ENCODE assay signal across 1 cellular context in the genomic region with DNA sequence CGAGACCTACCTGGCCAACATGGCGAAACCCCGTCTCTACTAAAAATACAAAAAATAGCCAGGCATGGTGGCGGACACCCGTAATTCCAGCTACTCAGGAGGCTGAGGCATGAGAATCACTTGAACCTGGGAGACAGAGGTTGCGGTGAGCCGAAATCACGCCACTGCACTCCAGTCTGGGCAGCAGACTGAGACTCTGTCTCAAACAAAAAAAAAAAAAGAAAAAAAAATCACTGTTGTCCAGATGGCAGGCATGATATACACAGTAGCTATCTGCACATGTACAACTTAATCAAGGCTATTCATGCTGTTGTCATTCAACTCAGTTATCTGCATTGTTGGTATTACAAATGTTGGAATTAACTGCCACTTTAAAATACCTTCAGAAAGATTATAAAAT.
TF ChIP-seq lines count a peak whose summit lies in the region.

No MANE protein-coding gene starts in this region.

TF ChIP-seq in SK-N-SH treated with all-trans-retinoic acid at 6 μM for 48 hours, 23 proteins besides CTCF, POLR2A, EP300 and RAD21 (continued from another document):
- TF ChIP-seq, protein P1, sequence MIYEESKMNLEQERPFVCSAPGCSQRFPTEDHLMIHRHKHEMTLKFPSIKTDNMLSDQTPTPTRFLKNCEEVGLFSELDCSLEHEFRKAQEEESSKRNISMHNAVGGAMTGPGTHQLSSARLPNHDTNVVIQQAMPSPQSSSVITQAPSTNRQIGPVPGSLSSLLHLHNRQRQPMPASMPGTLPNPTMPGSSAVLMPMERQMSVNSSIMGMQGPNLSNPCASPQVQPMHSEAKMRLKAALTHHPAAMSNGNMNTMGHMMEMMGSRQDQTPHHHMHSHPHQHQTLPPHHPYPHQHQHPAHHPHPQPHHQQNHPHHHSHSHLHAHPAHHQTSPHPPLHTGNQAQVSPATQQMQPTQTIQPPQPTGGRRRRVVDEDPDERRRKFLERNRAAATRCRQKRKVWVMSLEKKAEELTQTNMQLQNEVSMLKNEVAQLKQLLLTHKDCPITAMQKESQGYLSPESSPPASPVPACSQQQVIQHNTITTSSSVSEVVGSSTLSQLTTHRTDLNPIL (CRISPR knock-in tag; IDR thresholded peaks at IDR 0.05; ENCODE audit: low read depth), result no peak
- TF ChIP-seq GLIS3 (CRISPR knock-in tag; IDR thresholded peaks at IDR 0.05) (no peak), ZNF565 (CRISPR knock-in tag; conservative IDR thresholded peaks at IDR 0.05; ENCODE audit: low read depth) (no peak), ESRRG (CRISPR knock-in tag; IDR thresholded peaks at IDR 0.05) (no peak), ZC3H10 (CRISPR knock-in tag; IDR thresholded peaks at IDR 0.05) (no peak), ZNF8 (CRISPR knock-in tag; IDR thresholded peaks at IDR 0.05) (no peak), ZFP3 (CRISPR knock-in tag; IDR thresholded peaks at IDR 0.05) (no peak)
- TF ChIP-seq, protein P2, sequence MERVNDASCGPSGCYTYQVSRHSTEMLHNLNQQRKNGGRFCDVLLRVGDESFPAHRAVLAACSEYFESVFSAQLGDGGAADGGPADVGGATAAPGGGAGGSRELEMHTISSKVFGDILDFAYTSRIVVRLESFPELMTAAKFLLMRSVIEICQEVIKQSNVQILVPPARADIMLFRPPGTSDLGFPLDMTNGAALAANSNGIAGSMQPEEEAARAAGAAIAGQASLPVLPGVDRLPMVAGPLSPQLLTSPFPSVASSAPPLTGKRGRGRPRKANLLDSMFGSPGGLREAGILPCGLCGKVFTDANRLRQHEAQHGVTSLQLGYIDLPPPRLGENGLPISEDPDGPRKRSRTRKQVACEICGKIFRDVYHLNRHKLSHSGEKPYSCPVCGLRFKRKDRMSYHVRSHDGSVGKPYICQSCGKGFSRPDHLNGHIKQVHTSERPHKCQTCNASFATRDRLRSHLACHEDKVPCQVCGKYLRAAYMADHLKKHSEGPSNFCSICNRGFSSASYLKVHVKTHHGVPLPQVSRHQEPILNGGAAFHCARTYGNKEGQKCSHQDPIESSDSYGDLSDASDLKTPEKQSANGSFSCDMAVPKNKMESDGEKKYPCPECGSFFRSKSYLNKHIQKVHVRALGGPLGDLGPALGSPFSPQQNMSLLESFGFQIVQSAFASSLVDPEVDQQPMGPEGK (CRISPR knock-in tag; IDR thresholded peaks at IDR 0.05; ENCODE audit: borderline replicate concordance), result no peak
- TF ChIP-seq, protein P3, sequence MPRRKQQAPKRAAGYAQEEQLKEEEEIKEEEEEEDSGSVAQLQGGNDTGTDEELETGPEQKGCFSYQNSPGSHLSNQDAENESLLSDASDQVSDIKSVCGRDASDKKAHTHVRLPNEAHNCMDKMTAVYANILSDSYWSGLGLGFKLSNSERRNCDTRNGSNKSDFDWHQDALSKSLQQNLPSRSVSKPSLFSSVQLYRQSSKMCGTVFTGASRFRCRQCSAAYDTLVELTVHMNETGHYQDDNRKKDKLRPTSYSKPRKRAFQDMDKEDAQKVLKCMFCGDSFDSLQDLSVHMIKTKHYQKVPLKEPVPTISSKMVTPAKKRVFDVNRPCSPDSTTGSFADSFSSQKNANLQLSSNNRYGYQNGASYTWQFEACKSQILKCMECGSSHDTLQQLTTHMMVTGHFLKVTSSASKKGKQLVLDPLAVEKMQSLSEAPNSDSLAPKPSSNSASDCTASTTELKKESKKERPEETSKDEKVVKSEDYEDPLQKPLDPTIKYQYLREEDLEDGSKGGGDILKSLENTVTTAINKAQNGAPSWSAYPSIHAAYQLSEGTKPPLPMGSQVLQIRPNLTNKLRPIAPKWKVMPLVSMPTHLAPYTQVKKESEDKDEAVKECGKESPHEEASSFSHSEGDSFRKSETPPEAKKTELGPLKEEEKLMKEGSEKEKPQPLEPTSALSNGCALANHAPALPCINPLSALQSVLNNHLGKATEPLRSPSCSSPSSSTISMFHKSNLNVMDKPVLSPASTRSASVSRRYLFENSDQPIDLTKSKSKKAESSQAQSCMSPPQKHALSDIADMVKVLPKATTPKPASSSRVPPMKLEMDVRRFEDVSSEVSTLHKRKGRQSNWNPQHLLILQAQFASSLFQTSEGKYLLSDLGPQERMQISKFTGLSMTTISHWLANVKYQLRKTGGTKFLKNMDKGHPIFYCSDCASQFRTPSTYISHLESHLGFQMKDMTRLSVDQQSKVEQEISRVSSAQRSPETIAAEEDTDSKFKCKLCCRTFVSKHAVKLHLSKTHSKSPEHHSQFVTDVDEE (CRISPR knock-in tag; IDR thresholded peaks at IDR 0.05), result no peak
